1 cellular context compared by ENCODE assay signal in genomic region chr17:66944365-66945203, GRCh38.
TF ChIP-seq lines count a peak whose summit lies in the region.

No MANE protein-coding gene starts in this region.

TF ChIP-seq in HepG2, 621 proteins besides CTCF, POLR2A, EP300 and RAD21 (continued from another document):
- TF ChIP-seq TRIM22 (IDR thresholded peaks at IDR 0.05) (no peak), CAMTA2 (CRISPR knock-in tag; IDR thresholded peaks at IDR 0.05; ENCODE audit: borderline replicate concordance) (no peak), HNRNPK (IDR thresholded peaks at IDR 0.05; ENCODE audit: low read depth, low read length, poor library complexity, severe bottlenecking) (no peak), IRX3 (CRISPR knock-in tag; IDR thresholded peaks at IDR 0.05; ENCODE audit: borderline replicate concordance, low read depth) (no peak), ZNF652 (CRISPR knock-in tag; IDR thresholded peaks at IDR 0.05; ENCODE audit: borderline replicate concordance, low read depth) (no peak), KLF12 (CRISPR knock-in tag; IDR thresholded peaks at IDR 0.05; ENCODE audit: borderline replicate concordance) (no peak), ZNF737 (CRISPR knock-in tag; IDR thresholded peaks at IDR 0.05; ENCODE audit: borderline replicate concordance) (no peak), YY1 (IDR thresholded peaks at IDR 0.05; ENCODE audit: insufficient read depth, insufficient replicate concordance, low read depth, low read length) (no peak), ZNF776 (CRISPR knock-in tag; IDR thresholded peaks at IDR 0.05) (no peak), SMAD3 (CRISPR knock-in tag; IDR thresholded peaks at IDR 0.05) (no peak), DNMT1 (CRISPR knock-in tag; IDR thresholded peaks at IDR 0.05) (no peak), ZBTB42 (CRISPR knock-in tag; IDR thresholded peaks at IDR 0.05) (no peak)
